25 cellular contexts compared by ENCODE assay signal in the genomic region with DNA sequence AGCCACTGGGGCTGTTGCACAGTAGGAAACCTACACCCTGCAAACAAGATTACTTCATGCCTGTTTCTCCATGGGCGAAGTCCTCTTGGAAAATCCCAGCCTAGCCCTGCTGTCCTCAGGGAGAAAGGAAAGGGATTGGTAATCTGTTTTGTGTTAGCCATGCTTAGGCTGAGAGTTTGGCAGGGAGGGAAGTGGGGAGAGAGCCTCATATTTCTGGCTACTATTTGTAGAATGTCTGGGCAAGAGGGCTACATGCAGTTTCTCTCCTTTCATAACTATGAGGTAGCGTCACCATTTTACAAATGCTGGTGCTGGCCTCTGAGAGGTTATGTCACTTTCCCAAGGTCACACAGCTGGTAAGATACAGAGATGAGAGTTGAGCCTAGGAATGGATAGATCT. TPM values are rescaled to one million over a fixed set of nuclear protein-coding genes. Genes with fewer than 3 reads are reported as not detected.
A peak's percentile ranks its signal among the peaks of the same experiment; 100 is the strongest.
DNase-seq lines count a peak whose midpoint lies in the region; ATAC-seq and TF ChIP-seq lines count a peak whose summit lies in the region.
"Had no signal": no experiment of that assay in that cellular context is flagged by ENCODE, and none has a peak within 500 bp of the region (broad histone marks: within the 10 kb centered on the region; RNA-seq: fewer than 3 reads in every experiment).

No MANE protein-coding gene starts in this region.

- H3K27ac ChIP-seq in psoas muscle = no peak overlapping the region
- H3K27ac ChIP-seq in endodermal cell (ENCODE audit: low read depth, low read length) = no peak overlapping the region
- H3K27ac ChIP-seq: left ventricle myocardium inferior, testis had no signal

- CTCF ChIA-PET in MCF 10A (lab: Yijun Ruan, JAX) = interaction anchor here (1.9 to 5.8 kb wide), 3 partner anchors 9 to 26 kb away, joined by 9 to 30 read pairs (median 15); no protein-coding TSS in a partner anchor

- DNase-seq in AG09319 (ENCODE audit: extremely low read depth, low read depth) = peak; percentile 76
- peak; percentile 58 for DNase-seq in NCI-H82 (lab: John Stamatoyannopoulos, UW)
- DNase-seq in fibroblast of the aortic adventitia (ENCODE audit: low read depth) = peak; percentile 89
- no peak for DNase-seq in psoas muscle
- no peak for DNase-seq in HK-2 (ENCODE audit: unreplicated experiment)
- no peak for DNase-seq in endodermal cell
- no peak for DNase-seq in MCF 10A (ENCODE audit: unreplicated experiment)
- DNase-seq in NCI-H2196 treated with DMSO at 0.1 percent for 48 hours (lab: John Stamatoyannopoulos, UW; ENCODE audit: unreplicated experiment) = no peak
- DNase-seq: activated CD8-positive, alpha-beta T cell treated with anti-CD3 and anti-CD28 coated beads for 36 hours; activated naive CD4-positive, alpha-beta T cell; activated T-cell treated with anti-CD3 and anti-CD28 coated beads, Interleukin-2, amount 50 U/mL, for 1 hour; anterior cingulate cortex; CD4-positive, alpha-beta T cell; cerebellar nuclear complex; GF-D8; HCEC 1CT; left ventricle myocardium inferior; midbrain; NCI-H1417 treated with DMSO at 0.1 percent for 48 hours; NCI-H526 treated with DMSO at 0.1 percent for 48 hours; Right ventricle myocardium superior; testis had no signal

- H3K9ac ChIP-seq in endodermal cell (ENCODE audit: extremely low read depth, low read length, poor library complexity, severe bottlenecking) = no peak overlapping the region

- no TSS peak for BruUV-seq in MCF 10A (replicated peaks; lab: Mats Ljungman, UMichigan)

- no peak overlapping the region for H3K4me3 Mint-ChIP-seq in endodermal cell
- H3K4me3 Mint-ChIP-seq in MCF 10A (ENCODE audit: unreplicated experiment) = no peak overlapping the region
- H3K4me3 Mint-ChIP-seq: activated CD8-positive, alpha-beta T cell treated with anti-CD3 and anti-CD28 coated beads for 36 hours; CD4-positive, alpha-beta T cell had no signal

- ATAC-seq in psoas muscle = peak in 3 of 4 donors; percentile 9 to 18 (median 17)
- ATAC-seq: activated CD4-positive, CD25-positive, alpha-beta regulatory T cell treated with anti-CD3 and anti-CD28 coated beads, Interleukin-2, amount 50 U/mL, for 24 hours; activated CD8-positive, alpha-beta T cell treated with anti-CD3 and anti-CD28 coated beads for 36 hours; esophagus mucosa; GM12878 had no signal

- WGBS in psoas muscle, 3 donors = 56 to 92% (median 65%) methylated on average over 2 of the region's 2 CpGs
- WGBS in endodermal cell (ENCODE audit: insufficient coverage in 1 of 2, insufficient read length in 1 of 2), 2 experiments = 83 to 84% methylated on average over 1 to 2 of the region's 2 CpGs

- H3K4me1 Mint-ChIP-seq in endodermal cell (no peaks in the 10 kb centered on the region), MCF 10A (ENCODE audit: insufficient read depth, unreplicated experiment) (no peaks in the 10 kb centered on the region)

- H3K4me3 ChIP-seq in fibroblast of the aortic adventitia (ENCODE audit: low read depth, low read length) (no peak overlapping the region), psoas muscle (no peak overlapping the region), endodermal cell (ENCODE audit: low read length) (no peak overlapping the region)
- H3K4me3 ChIP-seq: GM12878, left ventricle myocardium inferior, testis had no signal

- H3K9me3 Mint-ChIP-seq in endodermal cell (peaks cover 1% of the 10 kb centered on the region), MCF 10A (ENCODE audit: unreplicated experiment) (no peaks in the 10 kb centered on the region)
- H3K9me3 Mint-ChIP-seq: activated CD8-positive, alpha-beta T cell treated with anti-CD3 and anti-CD28 coated beads for 36 hours; CD4-positive, alpha-beta T cell had no signal

- H3K27ac Mint-ChIP-seq in endodermal cell (no peak overlapping the region), MCF 10A (ENCODE audit: low read depth, unreplicated experiment) (no peak overlapping the region)
- H3K27ac Mint-ChIP-seq: activated CD8-positive, alpha-beta T cell treated with anti-CD3 and anti-CD28 coated beads for 36 hours; CD4-positive, alpha-beta T cell had no signal

- peaks cover 73% of the 10 kb centered on the region for H3K27me3 Mint-ChIP-seq in endodermal cell (ENCODE audit: insufficient read depth)
- peaks cover 23% of the 10 kb centered on the region for H3K27me3 Mint-ChIP-seq in MCF 10A (ENCODE audit: insufficient read depth, unreplicated experiment)

- no peaks in the 10 kb centered on the region for H3K4me1 ChIP-seq in psoas muscle
- H3K4me1 ChIP-seq in endodermal cell (ENCODE audit: control insufficient read depth, insufficient read depth, low read length) = no peaks in the 10 kb centered on the region

- no peaks in the 10 kb centered on the region for H3K36me3 ChIP-seq in psoas muscle (ENCODE audit: insufficient read depth in 1 of 2, low read depth in 1 of 2)
- H3K36me3 ChIP-seq in endodermal cell (ENCODE audit: control insufficient read depth, insufficient read depth, low read length) = no peaks in the 10 kb centered on the region
- H3K36me3 ChIP-seq: left ventricle myocardium inferior had no signal

- no peak for TF ChIP-seq CTCF in AG09319 (IDR thresholded peaks at IDR 0.05; ENCODE audit: low read depth, low read length)
- TF ChIP-seq CTCF in fibroblast of the aortic adventitia (IDR thresholded peaks at IDR 0.05; ENCODE audit: insufficient read depth, low read length) = no peak
- no peak for TF ChIP-seq CTCF in psoas muscle (IDR thresholded peaks at IDR 0.05)
- TF ChIP-seq CTCF in endodermal cell (conservative IDR thresholded peaks at IDR 0.05) = no peak
- no peak for TF ChIP-seq CTCF in MCF 10A (IDR thresholded peaks at IDR 0.05; ENCODE audit: unreplicated experiment)

- POLR2A ChIA-PET in MCF 10A (lab: Yijun Ruan, JAX) = interaction anchor here (0.6 kb wide), 1 partner anchor 187 kb away, joined by 3 read pairs; no protein-coding TSS in a partner anchor

- intact Hi-C loops in psoas muscle (cut with DNase I) = no loop called here
- intact Hi-C loops in MCF 10A (cut with micrococcal nuclease) = no loop called here

- H3K36me3 Mint-ChIP-seq in endodermal cell (ENCODE audit: low read depth) = no peaks in the 10 kb centered on the region
- H3K36me3 Mint-ChIP-seq in MCF 10A (ENCODE audit: insufficient read depth, unreplicated experiment) = no peaks in the 10 kb centered on the region

- H3K27me3 ChIP-seq in psoas muscle (ENCODE audit: insufficient read depth in 3 of 3, low read length in 2 of 3) (no peaks in the 10 kb centered on the region), endodermal cell (ENCODE audit: control insufficient read depth, insufficient read depth, low read length, poor library complexity, severe bottlenecking) (peaks cover 42% of the 10 kb centered on the region)
- H3K27me3 ChIP-seq: testis had no signal

- H3K9me3 ChIP-seq in psoas muscle (no peaks in the 10 kb centered on the region), endodermal cell (ENCODE audit: control insufficient read depth, low read length) (no peaks in the 10 kb centered on the region)
- H3K9me3 ChIP-seq: left ventricle myocardium inferior, testis had no signal

RNA-seq across cellular contexts. Expression of a gene that starts 0.7 kb away (rescaled TPM):
- total RNA-seq in fibroblast of the aortic adventitia (ENCODE audit: low replicate concordance) (0.08 TPM in 1 of 2 replicates, not detected in the other), psoas muscle (not detected), endodermal cell (not detected), MCF 10A (2022) (not detected in 2 replicates)
- polyA plus RNA-seq in psoas muscle = under 1 TPM in 2 of 3 donors, not detected in 1; 0.01 to 0.05 TPM
- not detected for polyA plus RNA-seq in endodermal cell (2013, experiment 1 of 2)
- polyA plus RNA-seq in endodermal cell (2013, experiment 2 of 2) = not detected
- total RNA-seq: activated CD8-positive, alpha-beta T cell treated with anti-CD3 and anti-CD28 coated beads for 36 hours; CD4-positive, alpha-beta T cell; esophagus mucosa; GM12878; left ventricle myocardium inferior; Right ventricle myocardium superior; testis had no signal
- polyA plus RNA-seq: GM12878 had no signal

RNA-seq across cellular contexts. Expression of a gene that starts 6.6 kb away (rescaled TPM):
- total RNA-seq in fibroblast of the aortic adventitia (ENCODE audit: low replicate concordance) (5.3 and 90.8 TPM in 2 replicates), psoas muscle (10 to 100 TPM in 1 of 4 donors, 1 to 10 TPM in 3; 5.3 to 11.6 (median 8.8) TPM), endodermal cell (under 1 TPM; 0.62 to 0.66 TPM), MCF 10A (2022) (not detected in 2 replicates)
- polyA plus RNA-seq in psoas muscle = 10 to 100 TPM in 1 of 3 donors, 1 to 10 TPM in 2; 3.2 to 12.0 (median 4.7) TPM
- polyA plus RNA-seq in endodermal cell (2013, experiment 1 of 2) = 5.5 TPM
- polyA plus RNA-seq in endodermal cell (2013, experiment 2 of 2) = 4.8 TPM
- total RNA-seq: activated CD8-positive, alpha-beta T cell treated with anti-CD3 and anti-CD28 coated beads for 36 hours; CD4-positive, alpha-beta T cell; GM12878 had no signal
- polyA plus RNA-seq: GM12878 had no signal

RNA-seq across cellular contexts. Expression of a gene that starts 12.9 kb away (rescaled TPM):
- total RNA-seq in fibroblast of the aortic adventitia (ENCODE audit: low replicate concordance) = 4.7 and 7.1 TPM in 2 replicates
- 1 to 10 TPM; 6.1 to 8.8 (median 7.5) TPM for total RNA-seq in psoas muscle
- polyA plus RNA-seq in psoas muscle = 1 to 10 TPM; 5.8 to 8.9 (median 7.1) TPM
- total RNA-seq in endodermal cell = 10 to 100 TPM; 51.8 to 76.3 TPM
- 65.6 TPM for polyA plus RNA-seq in endodermal cell (2013, experiment 1 of 2)
- polyA plus RNA-seq in endodermal cell (2013, experiment 2 of 2) = 64.4 TPM
- total RNA-seq in MCF 10A (2022) = 19.2 and 20.9 TPM in 2 replicates

RNA-seq across cellular contexts. Expression of a gene that starts 30.3 kb away (rescaled TPM):
- total RNA-seq in fibroblast of the aortic adventitia (ENCODE audit: low replicate concordance) (2.2 and 52.1 TPM in 2 replicates), psoas muscle (10 to 100 TPM; 24.5 to 71.1 (median 43.6) TPM), endodermal cell (10 to 100 TPM; 21.9 to 28.3 TPM), MCF 10A (2022) (3.5 TPM in 2 replicates)
- polyA plus RNA-seq in psoas muscle = 10 to 100 TPM; 15.4 to 27.4 (median 27.3) TPM
- 18.9 TPM for polyA plus RNA-seq in endodermal cell (2013, experiment 1 of 2)
- polyA plus RNA-seq in endodermal cell (2013, experiment 2 of 2) = 19.8 TPM

RNA-seq across cellular contexts. Expression of a gene that starts 34.2 kb away (rescaled TPM):
- 0.36 TPM in 1 of 2 replicates, not detected in the other for total RNA-seq in fibroblast of the aortic adventitia (ENCODE audit: low replicate concordance)
- total RNA-seq in psoas muscle = 100 to 1,000 TPM in 3 of 4 donors, 10 to 100 TPM in 1; 75.8 to 210 (median 156) TPM
- 10 to 100 TPM; 49.0 to 76.4 (median 57.4) TPM for polyA plus RNA-seq in psoas muscle
- total RNA-seq in endodermal cell = 10 to 100 TPM; 17.8 to 21.1 TPM
- polyA plus RNA-seq in endodermal cell (2013, experiment 1 of 2) = 5.7 TPM
- polyA plus RNA-seq in endodermal cell (2013, experiment 2 of 2) = 7.9 TPM
- total RNA-seq in MCF 10A (2022) = 0.14 and 0.54 TPM in 2 replicates

Comparison
In these comparisons a context has a peak if more than half of its experiments do, and no peak if none do; other contexts are left out.
1. DNase-seq: peak in AG09319 (single experiment), NCI-H82 (single experiment) and fibroblast of the aortic adventitia (single experiment); none in psoas muscle (0 of 2), HK-2 (single experiment), endodermal cell (single experiment), MCF 10A (single experiment) and NCI-H2196 treated with DMSO at 0.1 percent for 48 hours (single experiment).